Comparison of ENCODE assay signal across 1 cellular context in the genomic region with DNA sequence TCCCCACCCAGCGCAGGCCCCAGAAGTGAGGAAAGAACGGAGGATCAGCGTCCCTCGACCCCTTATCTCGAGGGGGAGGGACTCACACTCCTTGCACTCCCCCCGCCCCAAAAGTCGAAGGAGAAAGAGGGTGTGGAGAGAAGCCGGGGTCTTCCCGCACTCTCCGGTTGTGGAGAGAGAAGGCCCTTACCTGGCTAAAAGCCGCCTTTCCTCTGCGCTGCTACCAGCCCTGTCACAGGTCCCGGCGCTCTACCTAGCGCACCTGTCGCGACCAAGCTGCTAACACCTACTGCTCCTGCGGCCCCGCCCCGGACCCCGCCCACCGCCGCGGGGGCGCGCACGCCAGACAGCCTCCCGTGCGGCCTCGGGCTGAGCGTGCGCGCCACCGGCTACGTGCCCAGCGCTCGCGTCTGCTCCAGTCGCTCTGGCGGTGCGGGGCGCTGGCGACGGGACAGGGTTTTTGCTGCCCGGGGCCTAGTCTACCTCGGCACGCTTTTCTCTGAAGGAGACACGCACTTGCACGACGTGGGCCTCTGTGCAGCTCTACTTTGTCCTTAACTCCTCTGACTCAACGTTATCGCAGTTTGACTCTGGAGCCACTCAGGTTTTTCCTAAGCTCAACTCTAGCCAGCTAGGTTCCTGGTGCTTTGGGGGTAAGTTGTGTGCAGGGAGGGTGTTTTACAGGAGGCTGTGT.
TF ChIP-seq lines count a peak whose summit lies in the region.

A gene (minus strand): TSS at position 291 of the 694 bp plus-strand sequence. CDS start 34,769 bp downstream, outside the sequence.

TF ChIP-seq in HepG2, 621 proteins besides CTCF, POLR2A, EP300 and RAD21 (continued from another document and continues in another):
- TF ChIP-seq SIN3B (IDR thresholded peaks at IDR 0.05; ENCODE audit: low read length) (no peak), RXRB (CRISPR knock-in tag; IDR thresholded peaks at IDR 0.05; ENCODE audit: borderline replicate concordance) (no peak; the same call in none of the 2 replicates), HNF4A (CRISPR knock-in tag; IDR thresholded peaks at IDR 0.05) (no peak), CBFB (CRISPR knock-in tag; IDR thresholded peaks at IDR 0.05) (no peak), ARNT (IDR thresholded peaks at IDR 0.05) (no peak), SRY (CRISPR knock-in tag; IDR thresholded peaks at IDR 0.05) (no peak), NCOA1 (CRISPR knock-in tag; IDR thresholded peaks at IDR 0.05) (no peak), HNRNPLL (IDR thresholded peaks at IDR 0.05; ENCODE audit: low read depth, low read length, poor library complexity, severe bottlenecking) (peak; percentile 93), ATRX (CRISPR knock-in tag; IDR thresholded peaks at IDR 0.05; ENCODE audit: borderline replicate concordance) (no peak), ZNF547 (CRISPR knock-in tag; IDR thresholded peaks at IDR 0.05) (peak; percentile 73), TCF7L2 (IDR thresholded peaks at IDR 0.05; ENCODE audit: low read depth, low read length) (no peak), TOPORS (CRISPR knock-in tag; IDR thresholded peaks at IDR 0.05) (no peak), ZNF101 (CRISPR knock-in tag; IDR thresholded peaks at IDR 0.05; ENCODE audit: borderline replicate concordance, low read depth) (no peak), MTF2 (CRISPR knock-in tag; IDR thresholded peaks at IDR 0.05; ENCODE audit: borderline replicate concordance) (no peak), KMT2B (CRISPR knock-in tag; IDR thresholded peaks at IDR 0.05) (peak; percentile 85), ZNF570 (CRISPR knock-in tag; IDR thresholded peaks at IDR 0.05; ENCODE audit: borderline replicate concordance) (no peak), CC2D1A (CRISPR knock-in tag; IDR thresholded peaks at IDR 0.05) (no peak), HOXD1 (CRISPR knock-in tag; IDR thresholded peaks at IDR 0.05) (0 out of 2 replicates have a peak, but pooled peaks have one; percentile 36), ZNF709 (CRISPR knock-in tag; IDR thresholded peaks at IDR 0.05) (peak; percentile 56; the same call in 1 of the 2 replicates), SIX1 (CRISPR knock-in tag; IDR thresholded peaks at IDR 0.05; ENCODE audit: borderline replicate concordance) (no peak), AKAP8 (CRISPR knock-in tag; IDR thresholded peaks at IDR 0.05) (no peak), ZNF552 (CRISPR knock-in tag; IDR thresholded peaks at IDR 0.05; ENCODE audit: borderline replicate concordance) (peak; percentile 27; the same call in 1 of the 2 replicates), AGO1 (IDR thresholded peaks at IDR 0.05; ENCODE audit: low read depth, low read length, poor library complexity, severe bottlenecking) (no peak), FOSL2 (CRISPR knock-in tag; IDR thresholded peaks at IDR 0.05) (no peak; the same call in 1 of the 2 replicates), NR2F6 (IDR thresholded peaks at IDR 0.05) (no peak), NR2F6 (CRISPR knock-in tag; IDR thresholded peaks at IDR 0.05) (no peak)
- TF ChIP-seq, protein P1, sequence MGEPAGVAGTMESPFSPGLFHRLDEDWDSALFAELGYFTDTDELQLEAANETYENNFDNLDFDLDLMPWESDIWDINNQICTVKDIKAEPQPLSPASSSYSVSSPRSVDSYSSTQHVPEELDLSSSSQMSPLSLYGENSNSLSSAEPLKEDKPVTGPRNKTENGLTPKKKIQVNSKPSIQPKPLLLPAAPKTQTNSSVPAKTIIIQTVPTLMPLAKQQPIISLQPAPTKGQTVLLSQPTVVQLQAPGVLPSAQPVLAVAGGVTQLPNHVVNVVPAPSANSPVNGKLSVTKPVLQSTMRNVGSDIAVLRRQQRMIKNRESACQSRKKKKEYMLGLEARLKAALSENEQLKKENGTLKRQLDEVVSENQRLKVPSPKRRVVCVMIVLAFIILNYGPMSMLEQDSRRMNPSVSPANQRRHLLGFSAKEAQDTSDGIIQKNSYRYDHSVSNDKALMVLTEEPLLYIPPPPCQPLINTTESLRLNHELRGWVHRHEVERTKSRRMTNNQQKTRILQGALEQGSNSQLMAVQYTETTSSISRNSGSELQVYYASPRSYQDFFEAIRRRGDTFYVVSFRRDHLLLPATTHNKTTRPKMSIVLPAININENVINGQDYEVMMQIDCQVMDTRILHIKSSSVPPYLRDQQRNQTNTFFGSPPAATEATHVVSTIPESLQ (CRISPR knock-in tag; conservative IDR thresholded peaks at IDR 0.05): no peak
- TF ChIP-seq, protein P2, sequence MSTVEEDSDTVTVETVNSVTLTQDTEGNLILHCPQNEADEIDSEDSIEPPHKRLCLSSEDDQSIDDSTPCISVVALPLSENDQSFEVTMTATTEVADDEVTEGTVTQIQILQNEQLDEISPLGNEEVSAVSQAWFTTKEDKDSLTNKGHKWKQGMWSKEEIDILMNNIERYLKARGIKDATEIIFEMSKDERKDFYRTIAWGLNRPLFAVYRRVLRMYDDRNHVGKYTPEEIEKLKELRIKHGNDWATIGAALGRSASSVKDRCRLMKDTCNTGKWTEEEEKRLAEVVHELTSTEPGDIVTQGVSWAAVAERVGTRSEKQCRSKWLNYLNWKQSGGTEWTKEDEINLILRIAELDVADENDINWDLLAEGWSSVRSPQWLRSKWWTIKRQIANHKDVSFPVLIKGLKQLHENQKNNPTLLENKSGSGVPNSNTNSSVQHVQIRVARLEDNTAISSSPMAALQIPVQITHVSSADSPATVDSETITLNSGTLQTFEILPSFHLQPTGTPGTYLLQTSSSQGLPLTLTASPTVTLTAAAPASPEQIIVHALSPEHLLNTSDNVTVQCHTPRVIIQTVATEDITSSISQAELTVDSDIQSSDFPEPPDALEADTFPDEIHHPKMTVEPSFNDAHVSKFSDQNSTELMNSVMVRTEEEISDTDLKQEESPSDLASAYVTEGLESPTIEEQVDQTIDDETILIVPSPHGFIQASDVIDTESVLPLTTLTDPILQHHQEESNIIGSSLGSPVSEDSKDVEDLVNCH (CRISPR knock-in tag; IDR thresholded peaks at IDR 0.05): no peak
- TF ChIP-seq, protein P3, sequence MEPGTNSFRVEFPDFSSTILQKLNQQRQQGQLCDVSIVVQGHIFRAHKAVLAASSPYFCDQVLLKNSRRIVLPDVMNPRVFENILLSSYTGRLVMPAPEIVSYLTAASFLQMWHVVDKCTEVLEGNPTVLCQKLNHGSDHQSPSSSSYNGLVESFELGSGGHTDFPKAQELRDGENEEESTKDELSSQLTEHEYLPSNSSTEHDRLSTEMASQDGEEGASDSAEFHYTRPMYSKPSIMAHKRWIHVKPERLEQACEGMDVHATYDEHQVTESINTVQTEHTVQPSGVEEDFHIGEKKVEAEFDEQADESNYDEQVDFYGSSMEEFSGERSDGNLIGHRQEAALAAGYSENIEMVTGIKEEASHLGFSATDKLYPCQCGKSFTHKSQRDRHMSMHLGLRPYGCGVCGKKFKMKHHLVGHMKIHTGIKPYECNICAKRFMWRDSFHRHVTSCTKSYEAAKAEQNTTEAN (CRISPR knock-in tag; conservative IDR thresholded peaks at IDR 0.05): no peak; the same call in 1 of the 2 replicates
- TF ChIP-seq, protein P4, sequence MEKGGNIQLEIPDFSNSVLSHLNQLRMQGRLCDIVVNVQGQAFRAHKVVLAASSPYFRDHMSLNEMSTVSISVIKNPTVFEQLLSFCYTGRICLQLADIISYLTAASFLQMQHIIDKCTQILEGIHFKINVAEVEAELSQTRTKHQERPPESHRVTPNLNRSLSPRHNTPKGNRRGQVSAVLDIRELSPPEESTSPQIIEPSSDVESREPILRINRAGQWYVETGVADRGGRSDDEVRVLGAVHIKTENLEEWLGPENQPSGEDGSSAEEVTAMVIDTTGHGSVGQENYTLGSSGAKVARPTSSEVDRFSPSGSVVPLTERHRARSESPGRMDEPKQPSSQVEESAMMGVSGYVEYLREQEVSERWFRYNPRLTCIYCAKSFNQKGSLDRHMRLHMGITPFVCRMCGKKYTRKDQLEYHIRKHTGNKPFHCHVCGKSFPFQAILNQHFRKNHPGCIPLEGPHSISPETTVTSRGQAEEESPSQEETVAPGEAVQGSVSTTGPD (CRISPR knock-in tag; IDR thresholded peaks at IDR 0.05): 0 out of 2 replicates have a peak, but pooled peaks have one; percentile 35
- TF ChIP-seq, protein P5, sequence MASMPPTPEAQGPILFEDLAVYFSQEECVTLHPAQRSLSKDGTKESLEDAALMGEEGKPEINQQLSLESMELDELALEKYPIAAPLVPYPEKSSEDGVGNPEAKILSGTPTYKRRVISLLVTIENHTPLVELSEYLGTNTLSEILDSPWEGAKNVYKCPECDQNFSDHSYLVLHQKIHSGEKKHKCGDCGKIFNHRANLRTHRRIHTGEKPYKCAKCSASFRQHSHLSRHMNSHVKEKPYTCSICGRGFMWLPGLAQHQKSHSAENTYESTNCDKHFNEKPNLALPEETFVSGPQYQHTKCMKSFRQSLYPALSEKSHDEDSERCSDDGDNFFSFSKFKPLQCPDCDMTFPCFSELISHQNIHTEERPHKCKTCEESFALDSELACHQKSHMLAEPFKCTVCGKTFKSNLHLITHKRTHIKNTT (CRISPR knock-in tag; IDR thresholded peaks at IDR 0.05): no peak
- TF ChIP-seq, protein P6, sequence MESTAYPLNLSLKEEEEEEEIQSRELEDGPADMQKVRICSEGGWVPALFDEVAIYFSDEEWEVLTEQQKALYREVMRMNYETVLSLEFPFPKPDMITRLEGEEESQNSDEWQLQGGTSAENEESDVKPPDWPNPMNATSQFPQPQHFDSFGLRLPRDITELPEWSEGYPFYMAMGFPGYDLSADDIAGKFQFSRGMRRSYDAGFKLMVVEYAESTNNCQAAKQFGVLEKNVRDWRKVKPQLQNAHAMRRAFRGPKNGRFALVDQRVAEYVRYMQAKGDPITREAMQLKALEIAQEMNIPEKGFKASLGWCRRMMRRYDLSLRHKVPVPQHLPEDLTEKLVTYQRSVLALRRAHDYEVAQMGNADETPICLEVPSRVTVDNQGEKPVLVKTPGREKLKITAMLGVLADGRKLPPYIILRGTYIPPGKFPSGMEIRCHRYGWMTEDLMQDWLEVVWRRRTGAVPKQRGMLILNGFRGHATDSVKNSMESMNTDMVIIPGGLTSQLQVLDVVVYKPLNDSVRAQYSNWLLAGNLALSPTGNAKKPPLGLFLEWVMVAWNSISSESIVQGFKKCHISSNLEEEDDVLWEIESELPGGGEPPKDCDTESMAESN (CRISPR knock-in tag; conservative IDR thresholded peaks at IDR 0.05): peak; percentile 46; the same call in 1 of the 2 replicates
- TF ChIP-seq, protein P7, sequence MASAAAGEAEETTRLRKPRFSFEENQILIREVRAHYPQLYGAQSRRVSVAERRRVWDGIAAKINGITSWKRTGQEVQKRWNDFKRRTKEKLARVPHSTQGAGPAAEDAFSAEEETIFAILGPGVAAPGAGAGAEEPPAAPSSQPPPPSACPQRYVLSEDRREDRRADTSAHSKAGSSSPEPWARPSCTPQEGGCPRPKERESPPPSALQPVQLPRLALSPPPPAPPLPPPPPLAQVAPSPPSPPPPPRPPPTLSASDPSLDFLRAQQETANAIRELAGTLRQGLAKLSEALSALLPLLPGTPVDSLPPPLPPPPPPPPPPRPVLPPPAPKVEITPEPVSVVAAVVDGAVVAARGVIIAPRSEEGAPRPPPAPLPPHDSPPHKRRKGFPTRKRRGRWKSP (CRISPR knock-in tag; IDR thresholded peaks at IDR 0.05): peak; percentile 87
- TF ChIP-seq, protein P8, sequence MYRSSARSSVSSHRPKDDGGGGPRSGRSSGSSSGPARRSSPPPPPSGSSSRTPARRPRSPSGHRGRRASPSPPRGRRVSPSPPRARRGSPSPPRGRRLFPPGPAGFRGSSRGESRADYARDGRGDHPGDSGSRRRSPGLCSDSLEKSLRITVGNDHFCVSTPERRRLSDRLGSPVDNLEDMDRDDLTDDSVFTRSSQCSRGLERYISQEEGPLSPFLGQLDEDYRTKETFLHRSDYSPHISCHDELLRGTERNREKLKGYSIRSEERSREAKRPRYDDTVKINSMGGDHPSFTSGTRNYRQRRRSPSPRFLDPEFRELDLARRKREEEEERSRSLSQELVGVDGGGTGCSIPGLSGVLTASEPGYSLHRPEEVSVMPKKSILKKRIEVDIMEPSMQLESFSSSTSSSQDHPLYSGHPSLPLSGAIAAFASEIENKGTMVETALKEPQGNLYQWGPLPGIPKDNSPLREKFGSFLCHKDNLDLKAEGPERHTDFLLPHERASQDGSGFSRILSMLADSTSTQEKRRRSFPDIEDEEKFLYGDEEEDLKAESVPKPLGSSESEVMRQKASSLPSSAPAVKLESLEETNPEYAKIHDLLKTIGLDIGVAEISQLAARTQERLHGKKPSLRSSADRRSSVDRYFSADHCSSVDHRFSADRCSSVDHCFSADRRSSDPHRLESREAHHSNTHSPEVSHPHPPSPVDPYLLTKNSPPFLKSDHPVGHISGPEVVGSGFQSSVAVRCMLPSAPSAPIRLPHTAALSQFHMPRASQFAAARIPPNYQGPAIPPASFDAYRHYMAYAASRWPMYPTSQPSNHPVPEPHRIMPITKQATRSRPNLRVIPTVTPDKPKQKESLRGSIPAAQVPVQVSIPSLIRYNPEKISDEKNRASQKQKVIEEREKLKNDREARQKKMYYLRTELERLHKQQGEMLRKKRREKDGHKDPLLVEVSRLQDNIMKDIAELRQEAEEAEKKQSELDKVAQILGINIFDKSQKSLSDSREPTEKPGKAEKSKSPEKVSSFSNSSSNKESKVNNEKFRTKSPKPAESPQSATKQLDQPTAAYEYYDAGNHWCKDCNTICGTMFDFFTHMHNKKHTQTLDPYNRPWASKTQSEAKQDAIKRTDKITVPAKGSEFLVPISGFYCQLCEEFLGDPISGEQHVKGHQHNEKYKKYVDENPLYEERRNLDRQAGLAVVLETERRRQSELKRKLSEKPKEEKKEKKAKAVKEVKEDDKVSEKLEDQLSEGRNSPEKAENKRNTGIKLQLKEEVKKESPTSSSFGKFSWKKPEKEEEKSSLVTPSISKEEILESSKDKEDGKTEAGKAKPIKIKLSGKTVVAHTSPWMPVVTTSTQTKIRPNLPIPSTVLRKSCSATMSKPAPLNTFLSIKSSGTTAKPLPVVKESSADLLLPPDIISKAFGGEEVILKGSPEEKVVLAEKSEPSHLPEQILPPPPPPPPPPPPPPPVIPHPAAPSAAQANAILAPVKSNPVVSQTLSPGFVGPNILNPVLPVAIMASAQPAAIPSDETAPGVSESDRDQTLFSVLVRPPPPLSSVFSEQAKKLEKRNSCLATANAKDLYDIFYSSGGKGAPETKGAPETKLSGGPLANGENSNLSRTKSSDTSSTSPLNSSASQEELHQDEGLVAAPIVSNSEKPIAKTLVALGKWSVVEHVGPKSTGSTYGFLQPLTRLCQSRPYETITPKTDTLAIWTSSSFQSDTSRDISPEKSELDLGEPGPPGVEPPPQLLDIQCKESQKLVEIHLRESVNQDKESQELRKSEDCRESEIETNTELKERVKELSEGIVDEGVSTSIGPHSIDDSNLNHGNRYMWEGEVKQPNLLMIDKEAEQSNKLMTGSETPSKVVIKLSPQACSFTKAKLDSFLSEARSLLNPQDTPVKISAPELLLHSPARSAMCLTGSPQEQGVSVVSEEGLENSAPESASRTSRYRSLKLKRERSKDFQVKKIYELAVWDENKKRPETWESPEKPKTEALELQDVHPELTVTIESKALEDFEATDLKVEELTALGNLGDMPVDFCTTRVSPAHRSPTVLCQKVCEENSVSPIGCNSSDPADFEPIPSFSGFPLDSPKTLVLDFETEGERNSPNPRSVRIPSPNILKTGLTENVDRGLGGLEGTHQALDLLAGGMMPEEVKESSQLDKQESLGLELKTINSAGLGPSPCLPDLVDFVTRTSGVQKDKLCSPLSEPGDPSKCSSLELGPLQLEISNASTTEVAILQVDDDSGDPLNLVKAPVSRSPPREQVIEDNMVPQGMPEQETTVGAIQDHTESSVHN (CRISPR knock-in tag; IDR thresholded peaks at IDR 0.05): no peak
- TF ChIP-seq, protein P9, sequence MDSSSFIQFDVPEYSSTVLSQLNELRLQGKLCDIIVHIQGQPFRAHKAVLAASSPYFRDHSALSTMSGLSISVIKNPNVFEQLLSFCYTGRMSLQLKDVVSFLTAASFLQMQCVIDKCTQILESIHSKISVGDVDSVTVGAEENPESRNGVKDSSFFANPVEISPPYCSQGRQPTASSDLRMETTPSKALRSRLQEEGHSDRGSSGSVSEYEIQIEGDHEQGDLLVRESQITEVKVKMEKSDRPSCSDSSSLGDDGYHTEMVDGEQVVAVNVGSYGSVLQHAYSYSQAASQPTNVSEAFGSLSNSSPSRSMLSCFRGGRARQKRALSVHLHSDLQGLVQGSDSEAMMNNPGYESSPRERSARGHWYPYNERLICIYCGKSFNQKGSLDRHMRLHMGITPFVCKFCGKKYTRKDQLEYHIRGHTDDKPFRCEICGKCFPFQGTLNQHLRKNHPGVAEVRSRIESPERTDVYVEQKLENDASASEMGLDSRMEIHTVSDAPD (CRISPR knock-in tag; IDR thresholded peaks at IDR 0.05): no peak
